16 cellular contexts compared by ENCODE assay signal in genomic region chr14:51674294-51675002, GRCh38. TPM values are rescaled to one million over a fixed set of nuclear protein-coding genes. Genes with fewer than 3 reads are reported as not detected.
DNase-seq lines count a peak whose midpoint lies in the region; ATAC-seq, FAIRE-seq and TF ChIP-seq lines count a peak whose summit lies in the region.
"Had no signal": no experiment of that assay in that cellular context is flagged by ENCODE, and none has a peak within 500 bp of the region (broad histone marks: within the 10 kb centered on the region; RNA-seq: fewer than 3 reads in every experiment).

No MANE protein-coding gene starts in this region.

- CTCF ChIA-PET in AG04450 (lab: Charles Lee): no interaction called here

- H3K27me3 ChIP-seq in AG04450 (ENCODE audit: control insufficient read depth, insufficient read depth, low read length) (no peaks in the 10 kb centered on the region), bronchial epithelial cell (ENCODE audit: control insufficient read depth, insufficient read depth, low read length) (no peaks in the 10 kb centered on the region), keratinocyte (ENCODE audit: control insufficient read depth, extremely low read depth, insufficient read depth, low read length) (no peaks in the 10 kb centered on the region), BE2C (no peaks in the 10 kb centered on the region)
- H3K27me3 ChIP-seq: left lung, suprapubic skin had no signal

- peak overlapping the region; percentile 42 for H3K27ac ChIP-seq in AG04450 (ENCODE audit: low read depth, low read length)
- H3K27ac ChIP-seq in keratinocyte (ENCODE audit: control insufficient read depth, insufficient read depth, low read length): no peak overlapping the region
- H3K27ac ChIP-seq: left lung, suprapubic skin had no signal

- H3K9ac ChIP-seq in keratinocyte (ENCODE audit: control insufficient read depth, extremely low read depth, insufficient read depth, low read length): no peak overlapping the region

- dilution Hi-C loops in keratinocyte (cut with MboI; ENCODE audit: extremely low pct_ligation_motif_present, low sequenced_read_pairs): no loop called here

- no peak overlapping the region for H2AFZ ChIP-seq in keratinocyte (ENCODE audit: control insufficient read depth, low read length)

- no peak for DNase-seq in AG04450 (ENCODE audit: low read depth, low spot score)
- peak; percentile 59 for DNase-seq in RCC 7860 (ENCODE audit: low spot score)
- peak; percentile 52 for DNase-seq in bronchial epithelial cell (ENCODE audit: low read depth)
- DNase-seq in keratinocyte (ENCODE audit: low read depth, low spot score): no peak
- DNase-seq in BE2C: no peak
- DNase-seq: activated CD4-positive, alpha-beta T cell treated with anti-CD3 and anti-CD28 coated beads, Interleukin-2, amount 10 ng/mL, durations not matched to agents 7 days and 5 days; activated naive CD8-positive, alpha-beta T cell treated with anti-CD3 and anti-CD28 coated beads, Interleukin-2, amount 10 ng/mL, durations not matched to agents 7 days and 5 days; activated T-cell treated with anti-CD3 and anti-CD28 coated beads, Interleukin-2, amount 50 U/mL, for 4 hours; left lung; MV-4-11; Right ventricle myocardium superior had no signal

- peaks cover 5% of the 10 kb centered on the region for H3K9me1 ChIP-seq in keratinocyte (ENCODE audit: control insufficient read depth, extremely low read depth, insufficient read depth, low read length)

- H3K36me3 ChIP-seq in bronchial epithelial cell (ENCODE audit: control insufficient read depth, insufficient read depth, low read length) (peaks cover 4% of the 10 kb centered on the region), keratinocyte (ENCODE audit: control insufficient read depth in 2 of 2, extremely low read depth in 1 of 2, insufficient read depth in 2 of 2, low read length in 2 of 2) (peaks cover 3 to 23% of the 10 kb centered on the region in 2 experiments), BE2C (no peaks in the 10 kb centered on the region)
- H3K36me3 ChIP-seq: left lung, suprapubic skin had no signal

- peaks cover 3% of the 10 kb centered on the region for H4K20me1 ChIP-seq in keratinocyte (ENCODE audit: control insufficient read depth, extremely low read depth, insufficient read depth, low read length)

- H3K4me1 ChIP-seq in keratinocyte (ENCODE audit: control insufficient read depth, extremely low read depth, insufficient read depth, low read length): peaks cover 19% of the 10 kb centered on the region
- H3K4me1 ChIP-seq in BE2C: peaks cover 15% of the 10 kb centered on the region
- H3K4me1 ChIP-seq: left lung had no signal

- TF ChIP-seq CTCF in AG04450 (IDR thresholded peaks at IDR 0.05; ENCODE audit: low read depth, low read length) (no peak), bronchial epithelial cell (IDR thresholded peaks at IDR 0.05; ENCODE audit: insufficient read depth, low read length, severe bottlenecking) (no peak), keratinocyte (optimal IDR thresholded peaks at IDR 0.05 in 1 of 3, IDR thresholded peaks at IDR 0.05 in 1 of 3, conservative IDR thresholded peaks at IDR 0.05 in 1 of 3; ENCODE audit: extremely low read depth in 1 of 3, insufficient read depth in 2 of 3, low read length in 3 of 3) (no peak), BE2C (IDR thresholded peaks at IDR 0.05; ENCODE audit: low read depth, low read length) (no peak)

- H3K4me3 ChIP-seq in AG04450 (ENCODE audit: low read depth, low read length) (no peak overlapping the region), bronchial epithelial cell (ENCODE audit: low read depth, low read length) (no peak overlapping the region), keratinocyte (ENCODE audit: control insufficient read depth in 2 of 3, extremely low read depth in 1 of 3, insufficient read depth in 2 of 3, low read depth in 1 of 3, low read length in 3 of 3) (no peak overlapping the region), BE2C (ENCODE audit: low read depth, low read length) (no peak overlapping the region)
- H3K4me3 ChIP-seq: left lung, suprapubic skin had no signal

- POLR2A ChIA-PET in AG04450 (lab: Yijun Ruan, JAX): interaction anchor here (0.7 kb wide), 1 partner anchor 215 kb away, joined by 3 read pairs; no protein-coding TSS in a partner anchor

- no peaks in the 10 kb centered on the region for H3K9me3 ChIP-seq in AG04450 (ENCODE audit: control insufficient read depth, insufficient read depth, low read length)
- no peaks in the 10 kb centered on the region for H3K9me3 ChIP-seq in keratinocyte (ENCODE audit: control insufficient read depth, low read depth, low read length)
- H3K9me3 ChIP-seq in BE2C: no peaks in the 10 kb centered on the region
- H3K9me3 ChIP-seq: left lung, suprapubic skin had no signal

- H3K79me2 ChIP-seq in keratinocyte (ENCODE audit: control insufficient read depth, insufficient read depth, low read length): peaks cover 91% of the 10 kb centered on the region

- H3K4me2 ChIP-seq in keratinocyte (ENCODE audit: control insufficient read depth, extremely low read depth, insufficient read depth, low read depth, low read length): no peak overlapping the region

- no peak for ATAC-seq in HG03159 (IDR thresholded peaks at IDR 0.05; ENCODE audit: unreplicated experiment)
- ATAC-seq in HG03097 (IDR thresholded peaks at IDR 0.05; ENCODE audit: low FRiP score, unreplicated experiment): no peak
- no peak for ATAC-seq in HG03175 (IDR thresholded peaks at IDR 0.05; ENCODE audit: unreplicated experiment)
- ATAC-seq: activated T-cell treated with anti-CD3 and anti-CD28 coated beads, Interleukin-2, amount 50 U/mL, for 4 hours; left lung had no signal

- peak; percentile 81 for FAIRE-seq in RCC 7860 (lab: Jason Lieb, UNC)
- FAIRE-seq in bronchial epithelial cell (lab: Jason Lieb, UNC): no peak
- FAIRE-seq in keratinocyte (lab: Jason Lieb, UNC): peak; percentile 55
- FAIRE-seq: endothelial cell of umbilical vein had no signal

RNA-seq across cellular contexts. Expression of gene FRMD6, which starts 22.7 kb away (rescaled TPM):
- polyA plus RNA-seq in AG04450 (2011; rRNA removed) (183 and 221 TPM in 2 replicates), keratinocyte (116 to 122 TPM (median 120 TPM) in 3 replicates)
- 280 and 314 TPM in 2 replicates for polyA minus RNA-seq in AG04450 (2011; rRNA and poly(A)+ RNA removed)
- 136 and 224 TPM in 2 replicates for total RNA-seq in bronchial epithelial cell
- 28.5 TPM for polyA plus RNA-seq in keratinocyte (2011; ENCODE audit: low read depth)
- polyA plus RNA-seq in keratinocyte (2011; cell fraction: cytosol; rRNA removed): 60.2 and 96.5 TPM in 2 replicates
- 130 and 133 TPM in 2 replicates for polyA plus RNA-seq in keratinocyte (2011; cell fraction: nucleus; rRNA removed)
- 53.6 and 94.8 TPM in 2 replicates for polyA plus RNA-seq in keratinocyte (2012; ENCODE audit: low replicate concordance)
- polyA minus RNA-seq in keratinocyte: 122 to 230 TPM (median 217 TPM) in 3 replicates
- polyA minus RNA-seq in keratinocyte (2011; cell fraction: cytosol; rRNA and poly(A)+ RNA removed): 159 TPM
- 314 and 552 TPM in 2 replicates for polyA minus RNA-seq in keratinocyte (2011; cell fraction: nucleus; rRNA and poly(A)+ RNA removed)
- 4.9 TPM for polyA plus RNA-seq in BE2C (2012; ENCODE audit: insufficient read depth, insufficient read length, low read depth)

Comparison
In these comparisons a context has a peak if more than half of its experiments do, and no peak if none do; other contexts are left out.
1. DNase-seq: peak in RCC 7860 (single experiment) and bronchial epithelial cell (single experiment); none in AG04450 (single experiment), keratinocyte (single experiment) and BE2C (single experiment).